In the genomic region with DNA sequence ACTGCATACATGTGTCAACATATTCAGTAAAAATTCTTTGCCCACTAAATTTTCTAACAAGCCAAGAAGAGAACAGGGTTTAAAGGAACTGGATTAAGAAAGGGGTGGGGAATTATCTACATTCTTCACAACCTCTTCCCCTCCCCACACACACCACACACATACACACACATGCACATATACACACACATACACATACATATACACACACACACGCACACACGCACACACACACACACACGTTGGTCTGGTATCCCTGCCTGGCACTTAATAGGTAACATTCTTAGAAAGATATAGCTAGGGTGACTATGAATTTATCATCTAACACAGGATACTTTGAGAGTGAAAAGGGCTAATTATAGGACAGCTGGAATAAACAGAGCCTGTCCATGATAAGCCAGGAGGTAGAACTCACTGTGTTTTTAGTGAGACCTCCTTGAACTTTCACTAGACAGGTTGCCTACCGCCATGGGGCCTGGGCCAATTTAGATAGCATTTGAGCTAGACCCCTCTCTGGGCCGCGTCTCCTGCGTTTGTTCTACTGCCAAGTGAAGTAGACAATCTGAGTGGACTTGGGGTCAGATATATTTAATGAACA, we compare ENCODE assay signal across 9 cellular contexts. TPM values are rescaled to one million over a fixed set of nuclear protein-coding genes. Genes with fewer than 3 reads are reported as not detected.
A peak's percentile ranks its signal among the peaks of the same experiment; 100 is the strongest.
DNase-seq lines count a peak whose midpoint lies in the region; ATAC-seq, FAIRE-seq and TF ChIP-seq lines count a peak whose summit lies in the region.
"Had no signal": no experiment of that assay in that cellular context is flagged by ENCODE, and none has a peak within 500 bp of the region (broad histone marks: within the 10 kb centered on the region; RNA-seq: fewer than 3 reads in every experiment).

No MANE protein-coding gene starts in this region.

- H3K9me3 ChIP-seq in CD4-positive, alpha-beta T cell (ENCODE audit: control insufficient read depth, low read length): no peaks in the 10 kb centered on the region
- H3K9me3 ChIP-seq in IMR-90 (ENCODE audit: control insufficient read depth, insufficient read depth, low read length) (no peaks in the 10 kb centered on the region), H1 (ENCODE audit: insufficient read depth in 2 of 2, low read depth in 1 of 2, low read length in 1 of 2) (no peaks in the 10 kb centered on the region), osteoblast (ENCODE audit: low read depth, low read length) (no peaks in the 10 kb centered on the region)
- H3K9me3 ChIP-seq: pancreas had no signal

- no peak overlapping the region for H2AK9ac ChIP-seq in IMR-90 (replicated peaks; ENCODE audit: low read depth, low read length, poor library complexity)

- H3K79me1 ChIP-seq in IMR-90 (ENCODE audit: low read depth in 1 of 2, low read length in 2 of 2): 0 out of 4 replicates have a peak, but pooled peaks cover 0 to 6% of the 10 kb centered on the region in 2 experiments
- H3K79me1 ChIP-seq in H1 (ENCODE audit: low read depth, low read length): no peaks in the 10 kb centered on the region

- no peak for FAIRE-seq in H1 (lab: Jason Lieb, UNC)

- POLR2A ChIA-PET in CD4-positive, alpha-beta T cell (lab: Charles Lee): interaction anchor here (0.6 to 7.8 kb wide), 4 partner anchors 20 to 122 kb away, joined by 3 to 109 read pairs (median 48); partner anchors contain the start of genes CCDC7 and EPC1
- POLR2A ChIA-PET in IMR-90 (lab: Charles Lee; ENCODE audit: unreplicated experiment) (no interaction called here), H1 (lab: Charles Lee; ENCODE audit: partially characterized antibody) (interaction anchor here (0.6 to 2.6 kb wide), 7 partner anchors 9 to 983 kb away, joined by 3 to 9 read pairs (median 4); no protein-coding TSS in a partner anchor)

- H3K56ac ChIP-seq in IMR-90 (ENCODE audit: extremely low read depth, insufficient read depth, low read length): no peak overlapping the region
- no peak overlapping the region for H3K56ac ChIP-seq in H1 (replicated peaks; ENCODE audit: insufficient read length, low read depth, low read length)

- H3K9ac ChIP-seq in IMR-90 (ENCODE audit: low read depth, low read length) (no peak overlapping the region; the same call in 1 of the 2 replicates), H1 (replicated peaks in 1 of 4; ENCODE audit: extremely low read depth in 1 of 4, low read depth in 3 of 4, low read length in 3 of 4) (no peak overlapping the region; a peak in 1 of 7 replicates)

- H4K5ac ChIP-seq in IMR-90 (ENCODE audit: low read depth, low read length): peak overlapping the region; percentile 81
- peak overlapping the region; percentile 58 for H4K5ac ChIP-seq in H1 (ENCODE audit: insufficient read length, low read depth, low read length)

- H3K14ac ChIP-seq in IMR-90 (replicated peaks; ENCODE audit: low read depth, low read length) (peak overlapping the region; percentile 35; the same call in 1 of the 2 replicates), H1 (ENCODE audit: insufficient read length) (no peak overlapping the region)

- H2BK120ac ChIP-seq in IMR-90 (ENCODE audit: low read depth, low read length): peak overlapping the region; percentile 66
- H2BK120ac ChIP-seq in H1 (replicated peaks; ENCODE audit: low read depth, low read length): peak overlapping the region; percentile 36

- H3K23me2 ChIP-seq in H1 (ENCODE audit: low read depth, low read length): peaks cover 2% of the 10 kb centered on the region

- intact Hi-C loops in CD4-positive, alpha-beta T cell (cut with DNase I, micrococcal nuclease): loop anchor here (2.0 to 10.0 kb wide), 7 partner anchors 48 to 745 kb away; partner anchors contain the start of genes CCDC7 (in 1 of the 2), ITGB1 (in 1 of the 2) and KIF5B (in 1 of the 2)
- intact Hi-C loops in IMR-90 (cut with micrococcal nuclease): loop anchor here (2.0 kb wide), 1 partner anchor 625 kb away; no protein-coding TSS in a partner anchor

- H2BK12ac ChIP-seq in H1 (ENCODE audit: low read depth, low read length): no peak overlapping the region; the same call in 1 of the 2 replicates

- H3K27me3 ChIP-seq in CD4-positive, alpha-beta T cell (ENCODE audit: control insufficient read depth, insufficient read depth, low read length): no peaks in the 10 kb centered on the region
- H3K27me3 ChIP-seq in IMR-90 (ENCODE audit: control insufficient read depth, insufficient read depth, low read length): no peaks in the 10 kb centered on the region
- no peaks in the 10 kb centered on the region for H3K27me3 ChIP-seq in H1 (replicated peaks in 1 of 4; ENCODE audit: control insufficient read depth in 3 of 4, extremely low read depth in 1 of 4, insufficient read depth in 3 of 4, low read length in 3 of 4)
- H3K27me3 ChIP-seq in osteoblast (ENCODE audit: insufficient read depth, low read length): no peaks in the 10 kb centered on the region
- H3K27me3 ChIP-seq: pancreas had no signal

- no peak for TF ChIP-seq POLR2A in IMR-90 (IDR thresholded peaks at IDR 0.05; ENCODE audit: low read depth, low read length)
- no peak for TF ChIP-seq POLR2A in H1 (IDR thresholded peaks at IDR 0.05; ENCODE audit: control extremely low read depth in 1 of 2, low read depth in 2 of 2, low read length in 2 of 2)

- H4K91ac ChIP-seq in IMR-90 (ENCODE audit: insufficient read depth, low read depth, low read length): 0 out of 2 replicates have a peak overlapping the region, but pooled peaks have one; percentile 4
- peak overlapping the region; percentile 29 for H4K91ac ChIP-seq in H1 (replicated peaks; ENCODE audit: insufficient read length, low read length)

- DNase-seq in CD4-positive, alpha-beta T cell: no peak
- DNase-seq in IMR-90 (no peak), H1 (ENCODE audit: low read depth in 1 of 2, low spot score in 2 of 2) (no peak), osteoblast (ENCODE audit: insufficient read length, low spot score, missing footprints) (no peak), progenitor cell of endocrine pancreas (ENCODE audit: low spot score, unreplicated experiment) (no peak)
- no peak for DNase-seq in activated T-cell treated with anti-CD3 and anti-CD28 coated beads, Interleukin-2, amount 50 U/mL, for 72 hours

- in situ Hi-C loops in IMR-90 (cut with MboI; ENCODE audit: low sequenced_read_pairs): no loop called here

- H2AK5ac ChIP-seq in IMR-90 (ENCODE audit: low read depth, low read length) (peak overlapping the region; percentile 80), H1 (ENCODE audit: low read depth, low read length) (no peak overlapping the region)

- TF ChIP-seq RAD21 in IMR-90 (IDR thresholded peaks at IDR 0.05; ENCODE audit: low read length) (no peak), H1 (IDR thresholded peaks at IDR 0.05 in 1 of 2, conservative IDR thresholded peaks at IDR 0.05 in 1 of 2; ENCODE audit: low read depth in 2 of 2, low read length in 2 of 2) (no peak)

- H3K4me3 ChIP-seq in IMR-90 (ENCODE audit: insufficient read depth, low read depth, low read length) (no peak overlapping the region), H1 (ENCODE audit: extremely low read depth in 1 of 4, insufficient read depth in 2 of 4, low read depth in 3 of 4, low read length in 4 of 4) (peak overlapping the region in 1 of 4 experiments; percentile 87; a peak in 3 of 8 replicates), osteoblast (ENCODE audit: insufficient read depth, low read length) (peak overlapping the region; percentile 75)

- H4K20me1 ChIP-seq in IMR-90 (ENCODE audit: insufficient read depth, low read length) (no peaks in the 10 kb centered on the region), H1 (replicated peaks in 1 of 2; ENCODE audit: control insufficient read depth in 1 of 2, insufficient read depth in 2 of 2, low read length in 2 of 2) (no peaks in the 10 kb centered on the region), osteoblast (ENCODE audit: insufficient read depth, low read length) (peaks cover 5% of the 10 kb centered on the region)

- H3K27me3 Mint-ChIP-seq in CD4-positive, alpha-beta T cell: no peaks in the 10 kb centered on the region
- no peaks in the 10 kb centered on the region for H3K27me3 Mint-ChIP-seq in progenitor cell of endocrine pancreas
- H3K27me3 Mint-ChIP-seq in activated T-cell treated with anti-CD3 and anti-CD28 coated beads, Interleukin-2, amount 50 U/mL, for 72 hours (ENCODE audit: low read depth): no peaks in the 10 kb centered on the region

- peak overlapping the region; percentile 81 for H3K27ac ChIP-seq in CD4-positive, alpha-beta T cell (ENCODE audit: low read depth, low read length)
- no peak overlapping the region for H3K27ac ChIP-seq in IMR-90 (ENCODE audit: insufficient read depth, low read length)
- no peak overlapping the region for H3K27ac ChIP-seq in H1 (ENCODE audit: low read depth, low read length)
- H3K27ac ChIP-seq in osteoblast (ENCODE audit: low read depth, low read length): peak overlapping the region; percentile 81

- H3K23ac ChIP-seq in IMR-90 (ENCODE audit: low read depth, low read length) (no peak overlapping the region; the same call in 1 of the 2 replicates), H1 (ENCODE audit: insufficient read length) (no peak overlapping the region)

- H3K4ac ChIP-seq in IMR-90 (ENCODE audit: low read depth, low read length) (peak overlapping the region; percentile 29; the same call in 1 of the 2 replicates), H1 (replicated peaks; ENCODE audit: insufficient read length, low read depth, low read length) (no peak overlapping the region)

- no peaks in the 10 kb centered on the region for H3K4me1 ChIP-seq in IMR-90 (ENCODE audit: control insufficient read depth, insufficient read depth, low read length)
- H3K4me1 ChIP-seq in H1 (replicated peaks in 1 of 4; ENCODE audit: control insufficient read depth in 3 of 4, insufficient read depth in 4 of 4, low read length in 3 of 4): peaks cover 0 to 6% (median 5%) of the 10 kb centered on the region in 4 experiments; a peak in 3 of 7 replicates
- peaks cover 4% of the 10 kb centered on the region for H3K4me1 ChIP-seq in osteoblast (ENCODE audit: insufficient read depth, low read length)

- no peak for TF ChIP-seq EP300 in H1 (IDR thresholded peaks at IDR 0.05; ENCODE audit: borderline replicate concordance in 1 of 2, low read depth in 2 of 2, low read length in 2 of 2)

- H3K4me2 ChIP-seq in IMR-90 (ENCODE audit: low read depth, low read length) (peak overlapping the region; percentile 81; the same call in 1 of the 2 replicates), H1 (ENCODE audit: insufficient read depth in 1 of 2, low read depth in 2 of 2, low read length in 2 of 2) (peak overlapping the region; percentile 86 to 96), osteoblast (ENCODE audit: insufficient read depth, low read length) (peak overlapping the region; percentile 95)

- H3K27ac Mint-ChIP-seq in CD4-positive, alpha-beta T cell: no peak overlapping the region
- no peak overlapping the region for H3K27ac Mint-ChIP-seq in progenitor cell of endocrine pancreas
- no peak overlapping the region for H3K27ac Mint-ChIP-seq in activated T-cell treated with anti-CD3 and anti-CD28 coated beads, Interleukin-2, amount 50 U/mL, for 72 hours

- dilution Hi-C loops in IMR-90 (cut with HindIII; ENCODE audit: low sequenced_read_pairs, unreplicated experiment): no loop called here

- H2BK15ac ChIP-seq in IMR-90 (ENCODE audit: low read depth, low read length) (peak overlapping the region; percentile 83; the same call in 2 of the 3 replicates), H1 (ENCODE audit: low read length) (peak overlapping the region; percentile 32)

- H2BK5ac ChIP-seq in IMR-90 (ENCODE audit: low read depth, low read length, poor library complexity, severe bottlenecking) (peak overlapping the region; percentile 90), H1 (ENCODE audit: low read depth, low read length) (no peak overlapping the region)

- H4K8ac ChIP-seq in IMR-90 (ENCODE audit: low read depth in 2 of 2, low read length in 2 of 2) (peak overlapping the region; percentile 67 to 85), H1 (ENCODE audit: extremely low read depth, insufficient read depth, low read length) (no peak overlapping the region)

- peaks cover 6% of the 10 kb centered on the region for H3K4me1 Mint-ChIP-seq in CD4-positive, alpha-beta T cell (ENCODE audit: low read depth)
- H3K4me1 Mint-ChIP-seq in progenitor cell of endocrine pancreas (ENCODE audit: low read depth): peaks cover 2% of the 10 kb centered on the region
- H3K4me1 Mint-ChIP-seq in activated T-cell treated with anti-CD3 and anti-CD28 coated beads, Interleukin-2, amount 50 U/mL, for 72 hours (ENCODE audit: low read depth): peaks cover 6% of the 10 kb centered on the region

- no TSS peak for BruUV-seq in IMR-90 (replicated peaks; lab: Mats Ljungman, UMichigan)

- peaks cover 0 to 34% of the 10 kb centered on the region in 2 experiments; a peak in 2 of 4 replicates for H3K79me2 ChIP-seq in H1 (ENCODE audit: control insufficient read depth in 1 of 2, insufficient read depth in 2 of 2, low read length in 2 of 2)
- peaks cover 30% of the 10 kb centered on the region for H3K79me2 ChIP-seq in osteoblast (ENCODE audit: insufficient read depth, low read length)

- peaks cover 2% of the 10 kb centered on the region for H3K9me1 ChIP-seq in IMR-90 (ENCODE audit: insufficient read depth, low read length)

- ATAC-seq in CD4-positive, alpha-beta T cell (ENCODE audit: poor library complexity): no peak
- no peak for ATAC-seq in IMR-90 (ENCODE audit: low read depth)
- ATAC-seq in HG02938 (IDR thresholded peaks at IDR 0.05; ENCODE audit: unreplicated experiment): no peak
- ATAC-seq in HG02798 (IDR thresholded peaks at IDR 0.05; ENCODE audit: poor library complexity, unreplicated experiment): no peak
- no peak for ATAC-seq in activated T-cell treated with anti-CD3 and anti-CD28 coated beads, Interleukin-2, amount 50 U/mL, for 72 hours (replicated peaks in 1 of 2)

- TF ChIP-seq CTCF in CD4-positive, alpha-beta T cell (IDR thresholded peaks at IDR 0.05): no peak
- TF ChIP-seq CTCF in IMR-90 (conservative IDR thresholded peaks at IDR 0.05; ENCODE audit: low read depth, low read length): no peak
- TF ChIP-seq CTCF in H1 (IDR thresholded peaks at IDR 0.05; ENCODE audit: control extremely low read depth in 1 of 3, insufficient read depth in 1 of 3, low read depth in 1 of 3, low read length in 3 of 3): no peak
- TF ChIP-seq CTCF in osteoblast (IDR thresholded peaks at IDR 0.05; ENCODE audit: extremely low read depth, low read depth, low read length): no peak
- TF ChIP-seq CTCF in progenitor cell of endocrine pancreas (IDR thresholded peaks at IDR 0.05; ENCODE audit: unreplicated experiment): no peak

- WGBS in IMR-90 (ENCODE audit: extremely low coverage in 2 of 2, insufficient read length in 1 of 2), 2 experiments: no CpG with 5 or more reads among the region's 7 CpGs
- WGBS in H1 (ENCODE audit: extremely low coverage in 1 of 2, insufficient coverage in 1 of 2, insufficient read length in 1 of 2, insufficient replicate concordance in 2 of 2, low coverage in 1 of 2, low lambda C conversion rate in 2 of 2, missing lambda C conversion rate in 1 of 2), 2 experiments: 86% methylated on average over 7 of the region's 7 CpGs; no CpG with 5 or more reads in 1 of the 2 experiments

- peak overlapping the region; percentile 32; the same call in 1 of the 2 replicates for H2BK20ac ChIP-seq in IMR-90 (ENCODE audit: low read depth, low read length)
- H2BK20ac ChIP-seq in H1 (ENCODE audit: low read length): no peak overlapping the region

- no peaks in the 10 kb centered on the region for H3K36me3 ChIP-seq in IMR-90 (ENCODE audit: control insufficient read depth, insufficient read depth, low read length)
- H3K36me3 ChIP-seq in H1 (ENCODE audit: control insufficient read depth in 2 of 4, insufficient read depth in 4 of 4, low read length in 3 of 4): no peaks in the 10 kb centered on the region
- no peaks in the 10 kb centered on the region for H3K36me3 ChIP-seq in osteoblast (ENCODE audit: insufficient read depth, low read length)
- H3K36me3 ChIP-seq: pancreas had no signal

- H3K9me3 Mint-ChIP-seq in CD4-positive, alpha-beta T cell: no peaks in the 10 kb centered on the region
- no peaks in the 10 kb centered on the region for H3K9me3 Mint-ChIP-seq in progenitor cell of endocrine pancreas (ENCODE audit: low read depth)
- no peaks in the 10 kb centered on the region for H3K9me3 Mint-ChIP-seq in activated T-cell treated with anti-CD3 and anti-CD28 coated beads, Interleukin-2, amount 50 U/mL, for 72 hours

- peaks cover 4% of the 10 kb centered on the region for H3K36me3 Mint-ChIP-seq in CD4-positive, alpha-beta T cell (ENCODE audit: low read depth)
- no peaks in the 10 kb centered on the region for H3K36me3 Mint-ChIP-seq in progenitor cell of endocrine pancreas (ENCODE audit: insufficient read depth)
- H3K36me3 Mint-ChIP-seq in activated T-cell treated with anti-CD3 and anti-CD28 coated beads, Interleukin-2, amount 50 U/mL, for 72 hours (ENCODE audit: insufficient read depth in 2 of 2): peaks cover 0 to 3% of the 10 kb centered on the region in 2 donors

- H2AFZ ChIP-seq in IMR-90 (replicated peaks; ENCODE audit: low read length, poor library complexity): peak overlapping the region; percentile 59
- H2AFZ ChIP-seq in H1 (ENCODE audit: low read length): peak overlapping the region; percentile 36; the same call in 1 of the 2 replicates
- peak overlapping the region; percentile 84 for H2AFZ ChIP-seq in osteoblast (ENCODE audit: low read length)

- no peak overlapping the region for H3K4me3 Mint-ChIP-seq in CD4-positive, alpha-beta T cell
- no peak overlapping the region for H3K4me3 Mint-ChIP-seq in progenitor cell of endocrine pancreas (ENCODE audit: low read depth)
- H3K4me3 Mint-ChIP-seq in activated T-cell treated with anti-CD3 and anti-CD28 coated beads, Interleukin-2, amount 50 U/mL, for 72 hours: no peak overlapping the region

- CTCF ChIA-PET in CD4-positive, alpha-beta T cell (lab: Charles Lee): interaction anchor here (1.0 to 4.9 kb wide), 2 partner anchors 12 to 34 kb away, joined by 3 to 30 read pairs; partner anchors contain the start of gene EPC1
- CTCF ChIA-PET in IMR-90 (lab: Yijun Ruan, JAX) (no interaction called here), H1 (lab: Charles Lee; ENCODE audit: partially characterized antibody) (interaction anchor here (0.6 to 1.4 kb wide), 2 partner anchors 16 to 813 kb away, joined by 3 read pairs; no protein-coding TSS in a partner anchor)

- H3K18ac ChIP-seq in IMR-90 (ENCODE audit: low read depth, low read length) (no peak overlapping the region), H1 (ENCODE audit: extremely low read depth, low read length) (no peak overlapping the region)

RNA-seq across cellular contexts. Expression of gene EPC1, which starts 33.1 kb away (rescaled TPM):
- total RNA-seq in CD4-positive, alpha-beta T cell: 100 to 1,000 TPM; 173 to 181 TPM
- 19.7 and 21.9 TPM in 2 replicates for total RNA-seq in IMR-90 (2012; rRNA removed)
- 20.8 and 23.5 TPM in 2 replicates for polyA plus RNA-seq in IMR-90 (2012; rRNA removed)
- 8.8 and 15.4 TPM in 2 replicates for polyA plus RNA-seq in IMR-90 (2012; cell fraction: cytosol; rRNA removed)
- polyA plus RNA-seq in IMR-90 (2012; cell fraction: nucleus; rRNA removed; ENCODE audit: low replicate concordance): 32.6 and 102 TPM in 2 replicates
- 21.7 and 23.7 TPM in 2 replicates for total RNA-seq in H1 (2021; fragmentation: NEBNext Ultra II Directional; extraction: Animal tissue kit (Norgen Biotek cat#: 25700))
- polyA plus RNA-seq in H1 (2011; rRNA removed): 24.5 and 42.3 TPM in 2 replicates
- 26.6 TPM for polyA plus RNA-seq in H1 (2011; cell fraction: cytosol; rRNA removed)
- 44.8 TPM for polyA plus RNA-seq in H1 (2011; cell fraction: nucleus; rRNA removed)
- polyA plus RNA-seq in H1 (2012, experiment 1 of 2): 15.1 to 18.7 TPM (median 17.7 TPM) in 4 replicates
- polyA plus RNA-seq in H1 (2012, experiment 2 of 2): 3.3 TPM
- polyA plus RNA-seq in H1 (2013, experiment 1 of 2): 14.8 TPM
- polyA plus RNA-seq in H1 (2013, experiment 2 of 2): 14.8 TPM
- polyA minus RNA-seq in H1 (2011; rRNA and poly(A)+ RNA removed): 73.2 and 104 TPM in 2 replicates
- 31.2 TPM for polyA minus RNA-seq in H1 (2011; cell fraction: cytosol; rRNA and poly(A)+ RNA removed)
- 88.6 TPM for polyA minus RNA-seq in H1 (2011; cell fraction: nucleus; rRNA and poly(A)+ RNA removed)
- total RNA-seq in osteoblast: 30.8 and 32.4 TPM in 2 replicates
- total RNA-seq in progenitor cell of endocrine pancreas: 59.5 and 61.6 TPM in 2 replicates
- total RNA-seq in activated T-cell treated with anti-CD3 and anti-CD28 coated beads, Interleukin-2, amount 50 U/mL, for 72 hours: 10 to 100 TPM; 36.0 to 38.3 TPM

Comparison
In these comparisons a context has a peak if more than half of its experiments do, and no peak if none do; other contexts are left out.
1. H3K27ac ChIP-seq: peak in CD4-positive, alpha-beta T cell (single experiment) and osteoblast (single experiment); none in IMR-90 (single experiment) and H1 (single experiment).
2. Peak in every context shown above with its lines, with median percentiles within 50 percentile points of each other: H2AFZ ChIP-seq and H3K4me2 ChIP-seq.